Comparison of ENCODE assay signal across 8 cellular contexts in the genomic region with DNA sequence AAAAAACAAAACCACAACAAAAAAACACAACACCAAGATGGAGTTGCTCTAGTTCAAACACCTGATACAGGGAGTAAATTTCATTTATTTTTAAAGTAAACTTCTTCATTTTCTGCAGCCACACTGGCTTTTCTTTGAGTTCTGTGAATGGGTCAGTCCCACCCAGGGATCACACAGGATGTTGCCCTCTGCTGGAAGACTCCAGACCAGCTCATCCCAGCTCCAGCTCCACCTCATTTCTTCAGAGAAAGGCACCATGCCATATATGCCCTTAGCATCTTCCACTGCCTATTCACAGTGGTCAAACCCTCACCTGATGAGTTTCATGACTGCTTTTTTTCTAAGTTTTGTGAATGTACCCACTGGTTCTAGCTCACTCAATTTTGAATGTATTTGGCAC. TPM values are rescaled to one million over a fixed set of nuclear protein-coding genes. Genes with fewer than 3 reads are reported as not detected.
DNase-seq lines count a peak whose midpoint lies in the region; ATAC-seq and TF ChIP-seq lines count a peak whose summit lies in the region.

No MANE protein-coding gene starts in this region.

- CTCF ChIA-PET in Caco-2 (lab: Charles Lee), result interaction anchor here (0.5 to 0.8 kb wide), 2 partner anchors 51 to 154 kb away, joined by 3 read pairs; a partner anchor contains a TSS

- intact Hi-C loops in Caco-2 (cut with micrococcal nuclease; ENCODE audit: unreplicated experiment), result loop anchor here (1.0 to 5.0 kb wide), 4 partner anchors 96 to 801 kb away; a partner anchor contains a TSS
- intact Hi-C loops in sciatic nerve (cut with DNase I), result no loop called here

- no peak overlapping the region for H3K27ac Mint-ChIP-seq in Caco-2 (ENCODE audit: unreplicated experiment)

- H3K4me3 ChIP-seq in Caco-2 (ENCODE audit: low read depth, low read length), result no peak overlapping the region

- H3K27me3 Mint-ChIP-seq in Caco-2 (ENCODE audit: insufficient read depth, unreplicated experiment), result no peaks in the 10 kb centered on the region
- H3K27me3 Mint-ChIP-seq in activated T-cell treated with anti-CD3 and anti-CD28 coated beads, Interleukin-2, amount 50 U/mL, for 4 hours (ENCODE audit: low read depth), result no peaks in the 10 kb centered on the region

- ATAC-seq in GM21447 (IDR thresholded peaks at IDR 0.05; ENCODE audit: unreplicated experiment) (peak; percentile 47), sciatic nerve (peak; percentile 75)
- ATAC-seq in activated T-cell treated with anti-CD3 and anti-CD28 coated beads, Interleukin-2, amount 50 U/mL, for 4 hours, result no peak

- H3K36me3 Mint-ChIP-seq in Caco-2 (ENCODE audit: insufficient read depth, unreplicated experiment), result peaks cover 5% of the 10 kb centered on the region
- H3K36me3 Mint-ChIP-seq in activated T-cell treated with anti-CD3 and anti-CD28 coated beads, Interleukin-2, amount 50 U/mL, for 4 hours (ENCODE audit: insufficient read depth), result peaks cover 20% of the 10 kb centered on the region

- H3K4me1 ChIP-seq in Caco-2, result no peaks in the 10 kb centered on the region

- peak; percentile 25 to 29 for TF ChIP-seq CTCF in Caco-2 (IDR thresholded peaks at IDR 0.05; ENCODE audit: insufficient read depth in 1 of 2, low read depth in 1 of 2, low read length in 1 of 2, severe bottlenecking in 1 of 2, unreplicated experiment in 1 of 2)

- H3K4me1 Mint-ChIP-seq in Caco-2 (ENCODE audit: low read depth, unreplicated experiment), result no peaks in the 10 kb centered on the region
- peaks cover 55% of the 10 kb centered on the region for H3K4me1 Mint-ChIP-seq in activated T-cell treated with anti-CD3 and anti-CD28 coated beads, Interleukin-2, amount 50 U/mL, for 4 hours (ENCODE audit: low read depth)

- no TSS peak for BruUV-seq in Caco-2 (replicated peaks; lab: Mats Ljungman, UMichigan)

- DNase-seq in Caco-2 (peak; percentile 32 to 39), NOMO-1 treated with DMSO at 0.1 percent for 48 hours (lab: John Stamatoyannopoulos, UW; ENCODE audit: unreplicated experiment) (peak; percentile 36), erythroblast (lab: John Stamatoyannopoulos, UW) (peak; percentile 24 to 31), sciatic nerve (ENCODE audit: low spot score) (no peak), A172 (ENCODE audit: low spot score) (no peak)
- DNase-seq in stimulated activated CD4-positive, alpha-beta T cell treated with anti-CD3 and anti-CD28 coated beads, Interleukin-12 subunit alpha, Interleukin-12 subunit beta, amount 100 ng/mL, for 4 hours, result no peak
- no peak for DNase-seq in activated T-cell treated with anti-CD3 and anti-CD28 coated beads, Interleukin-2, amount 50 U/mL, for 4 hours

- POLR2A ChIA-PET in Caco-2 (lab: Charles Lee), result no interaction called here

- no peaks in the 10 kb centered on the region for H3K9me3 Mint-ChIP-seq in Caco-2 (ENCODE audit: unreplicated experiment)
- H3K9me3 Mint-ChIP-seq in activated T-cell treated with anti-CD3 and anti-CD28 coated beads, Interleukin-2, amount 50 U/mL, for 4 hours, result no peaks in the 10 kb centered on the region

- no peaks in the 10 kb centered on the region for H3K27me3 ChIP-seq in Caco-2 (replicated peaks; ENCODE audit: control insufficient read depth, insufficient read depth, low read length)

- no peaks in the 10 kb centered on the region for H3K9me3 ChIP-seq in Caco-2

- no peak for TF ChIP-seq POLR2A in erythroblast (IDR thresholded peaks at IDR 0.05; ENCODE audit: low read length)

- no peak overlapping the region for H3K4me3 Mint-ChIP-seq in Caco-2 (ENCODE audit: unreplicated experiment)
- H3K4me3 Mint-ChIP-seq in activated T-cell treated with anti-CD3 and anti-CD28 coated beads, Interleukin-2, amount 50 U/mL, for 4 hours, result no peak overlapping the region

- no peaks in the 10 kb centered on the region for H3K36me3 ChIP-seq in Caco-2 (ENCODE audit: control insufficient read depth, insufficient read depth, low read length)

RNA-seq across cellular contexts. Expression of a gene that starts 8.0 kb away (rescaled TPM):
- total RNA-seq in Caco-2 (2022) (1.9 and 3.9 TPM in 2 replicates), sciatic nerve (29.8 TPM)
- total RNA-seq in activated T-cell treated with anti-CD3 and anti-CD28 coated beads, Interleukin-2, amount 50 U/mL, for 4 hours, result 1 to 10 TPM; 5.7 to 7.9 (median 6.1) TPM
- total RNA-seq in A172 (2014; rRNA removed; shearing (Covaris generic)), result 13.3 and 20.2 TPM in 2 replicates

RNA-seq across cellular contexts. Expression of a gene that starts 22.9 kb away (rescaled TPM):
- 73.0 and 73.2 TPM in 2 replicates for total RNA-seq in Caco-2 (2022)
- total RNA-seq in sciatic nerve, result 58.6 TPM
- 100 to 1,000 TPM; 149 to 157 (median 152) TPM for total RNA-seq in activated T-cell treated with anti-CD3 and anti-CD28 coated beads, Interleukin-2, amount 50 U/mL, for 4 hours
- 56.5 and 64.7 TPM in 2 replicates for total RNA-seq in A172 (2014; rRNA removed; shearing (Covaris generic))

Comparison
In these comparisons a context has a peak if more than half of its experiments do, and no peak if none do; other contexts are left out.
1. DNase-seq: peak in Caco-2 (2 of 2), NOMO-1 treated with DMSO at 0.1 percent for 48 hours (single experiment) and erythroblast (2 of 2); none in sciatic nerve (single experiment), stimulated activated CD4-positive, alpha-beta T cell treated with anti-CD3 and anti-CD28 coated beads, Interleukin-12 subunit alpha, Interleukin-12 subunit beta, amount 100 ng/mL, for 4 hours (single experiment), activated T-cell treated with anti-CD3 and anti-CD28 coated beads, Interleukin-2, amount 50 U/mL, for 4 hours (single experiment) and A172 (single experiment).
2. ATAC-seq: peak in GM21447 (single experiment) and sciatic nerve (single experiment); none in activated T-cell treated with anti-CD3 and anti-CD28 coated beads, Interleukin-2, amount 50 U/mL, for 4 hours (0 of 2).